ENCODE assay signal across 19 cellular contexts in the genomic region with DNA sequence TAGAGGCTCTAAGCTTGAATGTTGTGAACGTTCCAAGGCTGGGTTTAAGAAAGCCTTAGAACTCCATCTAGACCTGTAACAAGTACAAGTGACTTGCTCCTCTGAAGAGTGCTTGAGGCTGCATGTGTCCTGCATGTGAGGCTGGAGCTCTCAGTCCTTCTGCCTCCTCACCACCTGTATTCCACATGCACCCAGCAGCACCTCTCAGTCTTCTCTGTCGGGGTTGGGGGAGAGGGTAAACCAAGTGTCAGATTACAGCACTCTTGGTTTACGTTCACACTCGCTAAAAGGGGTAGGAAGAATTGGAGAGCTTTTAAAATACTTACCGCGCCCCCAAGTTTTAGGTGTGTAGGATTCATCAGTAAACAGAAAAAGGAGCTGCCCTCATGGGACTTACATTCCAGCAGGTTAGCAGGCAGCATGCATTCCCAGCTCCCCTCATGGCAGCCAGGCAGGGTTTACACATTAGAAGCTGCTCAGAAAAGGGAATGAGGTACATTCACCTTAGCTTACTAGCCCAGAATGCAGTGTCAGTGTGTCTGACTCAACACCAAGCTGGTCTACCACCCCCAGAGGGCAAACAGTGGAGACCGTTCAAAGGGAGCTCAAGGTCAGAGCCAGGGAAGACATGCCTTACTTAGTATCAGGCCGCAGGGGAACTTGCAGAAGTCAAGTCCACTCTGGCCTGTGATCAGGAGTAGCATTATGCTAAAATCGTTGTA.
A peak's percentile ranks its signal among the peaks of the same experiment; 100 is the strongest.
DNase-seq lines count a peak whose midpoint lies in the region; ATAC-seq, FAIRE-seq and TF ChIP-seq lines count a peak whose summit lies in the region.
"Had no signal": no experiment of that assay in that cellular context is flagged by ENCODE, and none has a peak within 500 bp of the region (broad histone marks: within the 10 kb centered on the region; RNA-seq: fewer than 3 reads in every experiment).

No MANE protein-coding gene starts in this region.

- H3K27ac ChIP-seq in H9 (ENCODE audit: insufficient read length, low read depth, low read length) = no peak overlapping the region
- no peak overlapping the region for H3K27ac ChIP-seq in neural progenitor cell
- H3K27ac ChIP-seq: A549, C4-2B, HL-60 had no signal

- no peak overlapping the region for H4K8ac ChIP-seq in H9 (replicated peaks; ENCODE audit: insufficient read length, low read depth, low read length)

- no peak overlapping the region for H3K14ac ChIP-seq in H9 (ENCODE audit: insufficient read depth, low read length)

- no peak overlapping the region for H2BK20ac ChIP-seq in H9 (ENCODE audit: low read depth, low read length, poor library complexity, severe bottlenecking)

- no peak for TF ChIP-seq CTCF in H9 (conservative IDR thresholded peaks at IDR 0.05)
- TF ChIP-seq CTCF in bronchial epithelial cell (IDR thresholded peaks at IDR 0.05; ENCODE audit: insufficient read depth, low read length, severe bottlenecking) = no peak
- TF ChIP-seq CTCF in glutamatergic neuron (IDR thresholded peaks at IDR 0.05; ENCODE audit: partially characterized antibody, unreplicated experiment) = no peak
- no peak for TF ChIP-seq CTCF in neural progenitor cell (IDR thresholded peaks at IDR 0.05)

- no peaks in the 10 kb centered on the region for H3K23me2 ChIP-seq in H9 (ENCODE audit: insufficient read length, low read depth, low read length, poor library complexity, severe bottlenecking)

- H3K4me3 ChIP-seq in bronchial epithelial cell (ENCODE audit: low read depth, low read length) (no peak overlapping the region), neural progenitor cell (no peak overlapping the region)
- H3K4me3 ChIP-seq: A549, K562 had no signal

- no peak overlapping the region for H2BK120ac ChIP-seq in H9 (ENCODE audit: low read depth, low read length, poor library complexity, severe bottlenecking)

- H2BK15ac ChIP-seq in H9 (ENCODE audit: low read depth, low read length) = no peak overlapping the region

- no peak overlapping the region for H2BK5ac ChIP-seq in H9 (ENCODE audit: insufficient read length, low read length)

- ATAC-seq in HG02973 (IDR thresholded peaks at IDR 0.05; ENCODE audit: unreplicated experiment) = no peak
- ATAC-seq: A549, K562 had no signal

- no CpG with 5 or more reads among the region's 9 CpGs for WGBS in H9 (ENCODE audit: extremely low coverage, insufficient read length, low lambda C conversion rate)

- H3K4me1 ChIP-seq in H9 (ENCODE audit: insufficient read depth, low read length) (no peaks in the 10 kb centered on the region; the same call in 1 of the 2 replicates), neural progenitor cell (peaks cover 11% of the 10 kb centered on the region)
- H3K4me1 ChIP-seq: A549, BE2C had no signal

- H3K36me3 ChIP-seq in bronchial epithelial cell (ENCODE audit: control insufficient read depth, insufficient read depth, low read length) (no peaks in the 10 kb centered on the region), neural progenitor cell (peaks cover 4% of the 10 kb centered on the region)
- H3K36me3 ChIP-seq: BE2C had no signal

- DNase-seq in H9 (no peak), bronchial epithelial cell (ENCODE audit: low read depth) (no peak), glutamatergic neuron (no peak), neural progenitor cell (ENCODE audit: low spot score) (no peak), NCI-H748 treated with DMSO at 0.1 percent for 48 hours (lab: John Stamatoyannopoulos, UW) (no peak), SW480 (ENCODE audit: low spot score) (no peak), nucleus accumbens (lab: John Stamatoyannopoulos, UW) (no peak)
- DNase-seq: BE2C; CD4-positive, alpha-beta memory T cell; DMS153; DMS79 treated with DMSO at 0.1 percent for 48 hours; EL; GF-D8; H7 had no signal

- no peak overlapping the region for H2AK5ac ChIP-seq in H9 (ENCODE audit: insufficient read length, low read length)

- no peak overlapping the region for H3K9ac ChIP-seq in H9 (ENCODE audit: extremely low read depth, insufficient read length, low read length)
- H3K9ac ChIP-seq in neural progenitor cell = no peak overlapping the region

- H4K91ac ChIP-seq in H9 (ENCODE audit: insufficient read length, low read depth, low read length) = no peak overlapping the region

- H3K56ac ChIP-seq in H9 (ENCODE audit: insufficient read length, low read depth, low read length) = no peak overlapping the region

- no peaks in the 10 kb centered on the region for H3K79me1 ChIP-seq in H9 (ENCODE audit: insufficient read depth, low read depth, low read length, poor library complexity, severe bottlenecking)

- H2BK12ac ChIP-seq in H9 (ENCODE audit: insufficient read length, low read depth, low read length) = no peak overlapping the region

- H3K23ac ChIP-seq in H9 (ENCODE audit: insufficient read length, low read depth, low read length) = no peak overlapping the region

- no peak overlapping the region for H3K18ac ChIP-seq in H9 (ENCODE audit: insufficient read length, low read depth, low read length)

- H3K4ac ChIP-seq in H9 (ENCODE audit: low read depth, low read length) = no peak overlapping the region

- peaks cover 13% of the 10 kb centered on the region for H3F3A ChIP-seq in neural progenitor cell (ENCODE audit: low read depth)

- H3K27me3 Mint-ChIP-seq in H9 (ENCODE audit: low read depth) (no peaks in the 10 kb centered on the region), glutamatergic neuron (ENCODE audit: unreplicated experiment) (peaks cover 11% of the 10 kb centered on the region), neural progenitor cell (ENCODE audit: insufficient read depth, low read depth) (peaks cover 1% of the 10 kb centered on the region)
- H3K27me3 Mint-ChIP-seq: CD4-positive, alpha-beta memory T cell had no signal

- H3K36me3 Mint-ChIP-seq in H9 (ENCODE audit: insufficient read depth in 1 of 3, low read depth in 3 of 3) = peaks cover 30 to 40% (median 36%) of the 10 kb centered on the region in 3 experiments
- H3K36me3 Mint-ChIP-seq in glutamatergic neuron (ENCODE audit: unreplicated experiment) = peaks cover 12% of the 10 kb centered on the region
- H3K36me3 Mint-ChIP-seq in neural progenitor cell = peaks cover 59% of the 10 kb centered on the region

- H3K4me1 Mint-ChIP-seq in H9 (peaks cover 7 to 8% of the 10 kb centered on the region in 2 experiments), glutamatergic neuron (ENCODE audit: low read depth, unreplicated experiment) (peaks cover 76% of the 10 kb centered on the region), neural progenitor cell (peaks cover 3% of the 10 kb centered on the region)

- H2AFZ ChIP-seq in H9 (ENCODE audit: low read length) (no peak overlapping the region), neural progenitor cell (replicated peaks) (no peak overlapping the region)

- no peak overlapping the region for H3T11ph ChIP-seq in H9 (ENCODE audit: low read length)

- H3K4me3 Mint-ChIP-seq in H9 (no peak overlapping the region), glutamatergic neuron (ENCODE audit: unreplicated experiment) (peak overlapping the region; percentile 13), neural progenitor cell (no peak overlapping the region)
- H3K4me3 Mint-ChIP-seq: CD4-positive, alpha-beta memory T cell had no signal

- FAIRE-seq in bronchial epithelial cell (lab: Jason Lieb, UNC) = peak; percentile 7
- FAIRE-seq: A549, K562 had no signal

- peaks cover 3 to 5% of the 10 kb centered on the region in 2 experiments; a peak in 3 of 5 replicates for H3K9me3 Mint-ChIP-seq in H9
- peaks cover 30% of the 10 kb centered on the region for H3K9me3 Mint-ChIP-seq in glutamatergic neuron (ENCODE audit: unreplicated experiment)
- peaks cover 22% of the 10 kb centered on the region for H3K9me3 Mint-ChIP-seq in neural progenitor cell

- no peaks in the 10 kb centered on the region for H4K20me1 ChIP-seq in H9 (ENCODE audit: control insufficient read depth, insufficient read depth, insufficient read length)
- no peaks in the 10 kb centered on the region for H4K20me1 ChIP-seq in neural progenitor cell (ENCODE audit: low read depth)

- H3K79me2 ChIP-seq in H9 (ENCODE audit: insufficient read depth, low read length) = no peaks in the 10 kb centered on the region
- H3K79me2 ChIP-seq in neural progenitor cell (ENCODE audit: low read depth) = no peaks in the 10 kb centered on the region

- H3K4me2 ChIP-seq in H9 (ENCODE audit: insufficient read depth, insufficient read length, low read length) (no peak overlapping the region), neural progenitor cell (no peak overlapping the region)
- H3K4me2 ChIP-seq: A549 had no signal

- H3K9me3 ChIP-seq in H9 (ENCODE audit: control insufficient read depth, low read depth, low read length) (no peaks in the 10 kb centered on the region), neural progenitor cell (ENCODE audit: low read depth) (no peaks in the 10 kb centered on the region)
- H3K9me3 ChIP-seq: BE2C had no signal

- H4K5ac ChIP-seq in H9 (ENCODE audit: insufficient read length, low read depth, low read length) = no peak overlapping the region

- no peaks in the 10 kb centered on the region for H3K27me3 ChIP-seq in H9 (ENCODE audit: insufficient read depth, low read length)
- H3K27me3 ChIP-seq in bronchial epithelial cell (ENCODE audit: control insufficient read depth, insufficient read depth, low read length) = no peaks in the 10 kb centered on the region
- no peaks in the 10 kb centered on the region for H3K27me3 ChIP-seq in neural progenitor cell
- H3K27me3 ChIP-seq: BE2C had no signal

- H3K27ac Mint-ChIP-seq in H9 (peak overlapping the region; percentile 45 to 70 (median 55); a peak in 5 of 7 replicates), glutamatergic neuron (ENCODE audit: unreplicated experiment) (peak overlapping the region; percentile 74), neural progenitor cell (peak overlapping the region; percentile 48)
